ENCODE assay signal across 8 cellular contexts in genomic region chr12:122080149-122081107, GRCh38.
A peak's percentile ranks its signal among the peaks of the same experiment; 100 is the strongest.
DNase-seq lines count a peak whose midpoint lies in the region; ATAC-seq and TF ChIP-seq lines count a peak whose summit lies in the region.

No MANE protein-coding gene starts in this region.

- H3K4me3 ChIP-seq in AG04449 (ENCODE audit: low read depth, low read length) (peak overlapping the region; percentile 86), OCI-LY3 (ENCODE audit: low read length) (peak overlapping the region; percentile 87)

- DNase-seq in AG04449 (ENCODE audit: low read depth, low spot score) (no peak), GM10266 (ENCODE audit: extremely low spot score) (peak; percentile 32), activated gamma-delta T cell treated with Interleukin-2 at 50 U/mL for 16 hours (no peak)
- no peak for DNase-seq in central memory CD8-positive, alpha-beta T cell (ENCODE audit: low spot score in 2 of 2)
- DNase-seq in stimulated activated naive B cell treated with anti-CD40 and anti-IgM and Interleukin-4, amounts not matched to agents 10 μg/mL and 1 μg/mL and 100 μg/mL, for 72 hours: no peak

- peak overlapping the region; percentile 89 for H3K4me3 Mint-ChIP-seq in central memory CD8-positive, alpha-beta T cell
- peak overlapping the region; percentile 89 to 94 for H3K4me3 Mint-ChIP-seq in stimulated activated naive B cell treated with anti-CD40 and anti-IgM and Interleukin-4, amounts not matched to agents 10 μg/mL and 1 μg/mL and 100 μg/mL, for 72 hours

- peaks cover 54% of the 10 kb centered on the region for H3K4me1 Mint-ChIP-seq in central memory CD8-positive, alpha-beta T cell
- peaks cover 45 to 77% of the 10 kb centered on the region in 2 donors for H3K4me1 Mint-ChIP-seq in stimulated activated naive B cell treated with anti-CD40 and anti-IgM and Interleukin-4, amounts not matched to agents 10 μg/mL and 1 μg/mL and 100 μg/mL, for 72 hours

- H3K36me3 Mint-ChIP-seq in central memory CD8-positive, alpha-beta T cell (ENCODE audit: insufficient read depth): peaks cover 19% of the 10 kb centered on the region
- H3K36me3 Mint-ChIP-seq in stimulated activated naive B cell treated with anti-CD40 and anti-IgM and Interleukin-4, amounts not matched to agents 10 μg/mL and 1 μg/mL and 100 μg/mL, for 72 hours: peaks cover 15 to 27% of the 10 kb centered on the region in 2 donors

- H3K36me3 ChIP-seq in OCI-LY3 (replicated peaks; ENCODE audit: low read depth, low read length): peaks cover 17% of the 10 kb centered on the region

- H3K27ac Mint-ChIP-seq in central memory CD8-positive, alpha-beta T cell (ENCODE audit: low read depth): peak overlapping the region; percentile 86
- peak overlapping the region; percentile 93 for H3K27ac Mint-ChIP-seq in stimulated activated naive B cell treated with anti-CD40 and anti-IgM and Interleukin-4, amounts not matched to agents 10 μg/mL and 1 μg/mL and 100 μg/mL, for 72 hours

- POLR2A ChIA-PET in AG04449 (lab: Yijun Ruan, JAX): interaction anchor here (1.2 to 3.7 kb wide), 4 partner anchors 9 to 27 kb away, joined by 3 to 25 read pairs (median 5); no protein-coding TSS in a partner anchor

- H3K9me3 ChIP-seq in OCI-LY3 (ENCODE audit: insufficient read depth, low read length): no peaks in the 10 kb centered on the region

- no peaks in the 10 kb centered on the region for H3K27me3 Mint-ChIP-seq in central memory CD8-positive, alpha-beta T cell
- H3K27me3 Mint-ChIP-seq in stimulated activated naive B cell treated with anti-CD40 and anti-IgM and Interleukin-4, amounts not matched to agents 10 μg/mL and 1 μg/mL and 100 μg/mL, for 72 hours: no peaks in the 10 kb centered on the region

- peak overlapping the region; percentile 77 for H3K9ac ChIP-seq in OCI-LY3 (ENCODE audit: low read length)

- no peak for ATAC-seq in central memory CD8-positive, alpha-beta T cell (replicated peaks; ENCODE audit: extremely low read depth, poor library complexity, severe bottlenecking)
- ATAC-seq in stimulated activated naive B cell treated with anti-CD40 and anti-IgM and Interleukin-4, amounts not matched to agents 10 μg/mL and 1 μg/mL and 100 μg/mL, for 72 hours (replicated peaks): no peak
- ATAC-seq in HG02763 (IDR thresholded peaks at IDR 0.05; ENCODE audit: unreplicated experiment): no peak

- H3K79me2 ChIP-seq in OCI-LY3 (ENCODE audit: low read length): peaks cover 62% of the 10 kb centered on the region

- no peak overlapping the region for H2AFZ ChIP-seq in OCI-LY3 (ENCODE audit: low read depth, low read length)

- no peaks in the 10 kb centered on the region for H3K27me3 ChIP-seq in OCI-LY3 (ENCODE audit: low read depth, low read length)
- no peaks in the 10 kb centered on the region for H3K27me3 ChIP-seq in layer of hippocampus (ENCODE audit: control insufficient read depth, insufficient read depth, low read length)

- TF ChIP-seq CTCF in AG04449 (IDR thresholded peaks at IDR 0.05; ENCODE audit: insufficient read depth, low read length, missing control alignments): no peak
- no peak for TF ChIP-seq CTCF in GM10266 (IDR thresholded peaks at IDR 0.05; ENCODE audit: control insufficient read depth, insufficient read depth, low read depth, missing control alignments)
- no peak for TF ChIP-seq CTCF in OCI-LY3 (IDR thresholded peaks at IDR 0.05; ENCODE audit: low read depth, low read length)

- peak overlapping the region; percentile 98 for H3K4me2 ChIP-seq in OCI-LY3 (ENCODE audit: low read length)

- H3K9me3 Mint-ChIP-seq in central memory CD8-positive, alpha-beta T cell: no peaks in the 10 kb centered on the region
- no peaks in the 10 kb centered on the region for H3K9me3 Mint-ChIP-seq in stimulated activated naive B cell treated with anti-CD40 and anti-IgM and Interleukin-4, amounts not matched to agents 10 μg/mL and 1 μg/mL and 100 μg/mL, for 72 hours

- H3K4me1 ChIP-seq in OCI-LY3 (ENCODE audit: low read length): peaks cover 63% of the 10 kb centered on the region

- peaks cover 46% of the 10 kb centered on the region for H4K20me1 ChIP-seq in OCI-LY3 (ENCODE audit: insufficient read depth, low read length)

- H3K27ac ChIP-seq in OCI-LY3 (ENCODE audit: low read length) (no peak overlapping the region), layer of hippocampus (ENCODE audit: low read depth, low read length) (peak overlapping the region; percentile 19)

- CTCF ChIA-PET in AG04449 (lab: Yijun Ruan, JAX): interaction anchor here (0.7 to 4.2 kb wide), 8 partner anchors 10 to 286 kb away, joined by 3 to 26 read pairs (median 4); no protein-coding TSS in a partner anchor
